9 cellular contexts compared by ENCODE assay signal in genomic region chr18:3525870-3526420, GRCh38.
DNase-seq lines count a peak whose midpoint lies in the region; ATAC-seq and TF ChIP-seq lines count a peak whose summit lies in the region.
"Had no signal": no experiment of that assay in that cellular context is flagged by ENCODE, and none has a peak within 500 bp of the region (broad histone marks: within the 10 kb centered on the region; RNA-seq: fewer than 3 reads in every experiment).

No MANE protein-coding gene starts in this region.

- no peak overlapping the region for H3K23ac ChIP-seq in mesendoderm (ENCODE audit: low read length)

- no peak for TF ChIP-seq CTCF in thyroid gland (IDR thresholded peaks at IDR 0.05)

- H3K36me3 ChIP-seq in mesendoderm (ENCODE audit: control insufficient read depth, insufficient read depth, low read length) = no peaks in the 10 kb centered on the region
- H3K36me3 ChIP-seq in thyroid gland = no peaks in the 10 kb centered on the region

- peak overlapping the region; percentile 54 for H3K18ac ChIP-seq in mesendoderm (ENCODE audit: low read length)

- H2BK15ac ChIP-seq in mesendoderm (replicated peaks; ENCODE audit: low read depth) = peak overlapping the region; percentile 9

- H4K5ac ChIP-seq in mesendoderm (ENCODE audit: low read length) = no peak overlapping the region

- H3K27me3 ChIP-seq in mesendoderm (ENCODE audit: insufficient read depth, low read length, poor library complexity) = no peaks in the 10 kb centered on the region
- H3K27me3 ChIP-seq in thyroid gland = no peaks in the 10 kb centered on the region

- H3K9me3 ChIP-seq in thyroid gland = no peaks in the 10 kb centered on the region

- no peak overlapping the region for H3K4ac ChIP-seq in mesendoderm (ENCODE audit: low read depth, low read length)

- ATAC-seq in HG02885 (IDR thresholded peaks at IDR 0.05; ENCODE audit: poor library complexity, unreplicated experiment) = peak; percentile 81

- peak overlapping the region; percentile 88 for H2BK120ac ChIP-seq in mesendoderm (ENCODE audit: low read depth, low read length)

- H4K8ac ChIP-seq in mesendoderm (ENCODE audit: low read depth, low read length) = no peak overlapping the region

- H3K56ac ChIP-seq in mesendoderm (ENCODE audit: low read length) = peak overlapping the region; percentile 77

- H3K4me3 ChIP-seq in mesendoderm (ENCODE audit: low read length) (no peak overlapping the region), thyroid gland (replicated peaks in 1 of 3) (no peak overlapping the region)

- no peak overlapping the region for H2BK5ac ChIP-seq in mesendoderm (ENCODE audit: low read length)

- TF ChIP-seq POLR2A in thyroid gland (IDR thresholded peaks at IDR 0.05) = no peak

- H3K27ac ChIP-seq in mesendoderm (ENCODE audit: low read depth, low read length) = peak overlapping the region; percentile 58
- no peak overlapping the region for H3K27ac ChIP-seq in thyroid gland
- H3K27ac ChIP-seq: C4-2B had no signal

- no peak overlapping the region for H3K9ac ChIP-seq in mesendoderm (ENCODE audit: low read length)

- WGBS in mesendoderm (ENCODE audit: extremely low coverage, insufficient coverage, low lambda C conversion rate) = no CpG with 5 or more reads among the region's 10 CpGs
- 76 to 87% methylated on average over 9 to 10 of the region's 10 CpGs for WGBS in thyroid gland, 2 donors

- peaks cover 10% of the 10 kb centered on the region for H3K4me1 ChIP-seq in mesendoderm (ENCODE audit: control insufficient read depth, low read depth, low read length)
- peaks cover 4 to 31% of the 10 kb centered on the region in 2 donors for H3K4me1 ChIP-seq in thyroid gland

- intact Hi-C loops in thyroid gland (cut with DNase I) = no loop called here

- H3K79me2 ChIP-seq in mesendoderm (ENCODE audit: control insufficient read depth, insufficient read depth, low read length) = no peaks in the 10 kb centered on the region

- H3K4me2 ChIP-seq in mesendoderm (ENCODE audit: low read length) = no peak overlapping the region

- peak; percentile 18 for DNase-seq in NK-92 treated with Interleukin-12 subunit alpha and Interleukin-12 subunit beta, amount 100 ng/mL, for 24 hours (lab: John Stamatoyannopoulos, UW)
- DNase-seq in NK-92 (lab: John Stamatoyannopoulos, UW; ENCODE audit: unreplicated experiment) = no peak
- peak; percentile 76 to 85 for DNase-seq in NCI-H524 (lab: John Stamatoyannopoulos, UW)
- DNase-seq in activated T-cell treated with anti-CD3 and anti-CD28 coated beads, Interleukin-2, amount 50 U/mL, for 1 hour = peak; percentile 28
- peak; percentile 48 for DNase-seq in mesendoderm
- DNase-seq in thyroid gland = no peak
- no peak for DNase-seq in LoVo (ENCODE audit: low spot score)

- H3K79me1 ChIP-seq in mesendoderm (ENCODE audit: low read length) = no peaks in the 10 kb centered on the region

- H2AK5ac ChIP-seq in mesendoderm (ENCODE audit: low read length) = peak overlapping the region; percentile 61

Comparison
In these comparisons a context has a peak if more than half of its experiments do, and no peak if none do; other contexts are left out.
1. DNase-seq: peak in NK-92 treated with Interleukin-12 subunit alpha and Interleukin-12 subunit beta, amount 100 ng/mL, for 24 hours (single experiment), NCI-H524 (2 of 2), activated T-cell treated with anti-CD3 and anti-CD28 coated beads, Interleukin-2, amount 50 U/mL, for 1 hour (single experiment) and mesendoderm (single experiment); none in NK-92 (single experiment), thyroid gland (0 of 2) and LoVo (single experiment).